In the genomic region with DNA sequence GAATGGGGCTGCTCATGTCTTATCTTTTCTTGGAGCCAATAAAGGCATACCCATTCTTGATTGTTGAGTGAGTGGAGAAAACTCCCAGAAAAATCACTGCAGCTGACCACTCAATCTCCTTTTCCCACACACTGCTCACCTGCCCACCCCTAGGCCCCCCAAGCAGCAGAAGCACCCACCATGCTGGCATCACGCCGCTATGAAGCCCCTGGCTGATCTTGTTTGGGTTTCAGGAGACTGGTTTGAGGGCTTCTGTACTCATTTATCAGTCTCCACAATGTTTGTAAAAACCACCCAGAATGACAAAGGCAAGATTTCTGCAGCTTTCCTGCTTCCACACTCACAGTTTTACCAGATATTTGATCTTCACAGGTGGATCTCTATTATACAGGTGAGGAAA, we compare ENCODE assay signal across 21 cellular contexts. TPM values are rescaled to one million over a fixed set of nuclear protein-coding genes. Genes with fewer than 3 reads are reported as not detected.
DNase-seq lines count a peak whose midpoint lies in the region; ATAC-seq and TF ChIP-seq lines count a peak whose summit lies in the region.
"Had no signal": no experiment of that assay in that cellular context is flagged by ENCODE, and none has a peak within 500 bp of the region (broad histone marks: within the 10 kb centered on the region; RNA-seq: fewer than 3 reads in every experiment).

No MANE protein-coding gene starts in this region.

- no peak for ATAC-seq in stimulated activated naive B cell treated with anti-CD40 and anti-IgM and Interleukin-4, amounts not matched to agents 10 μg/mL and 1 μg/mL and 100 μg/mL, for 72 hours (replicated peaks)
- no peak for ATAC-seq in HG03469 (IDR thresholded peaks at IDR 0.05; ENCODE audit: unreplicated experiment)
- no peak for ATAC-seq in HG02840 (IDR thresholded peaks at IDR 0.05; ENCODE audit: low FRiP score, unreplicated experiment)

- H3K27ac ChIP-seq in cardiac muscle cell (peak overlapping the region; percentile 78), left ventricle myocardium inferior (replicated peaks) (no peak overlapping the region)
- H3K27ac ChIP-seq: PC-9, right lobe of liver, tibial nerve had no signal

- no peaks in the 10 kb centered on the region for H3K9me3 ChIP-seq in cardiac muscle cell (ENCODE audit: low read depth)
- no peaks in the 10 kb centered on the region for H3K9me3 ChIP-seq in left ventricle myocardium inferior (replicated peaks)
- H3K9me3 ChIP-seq: right lobe of liver, SK-N-SH, tibial nerve had no signal

- TF ChIP-seq CTCF in cardiac muscle cell (IDR thresholded peaks at IDR 0.05; ENCODE audit: low read depth, low read length) = no peak
- TF ChIP-seq CTCF in left ventricle myocardium inferior (IDR thresholded peaks at IDR 0.05; ENCODE audit: borderline replicate concordance) = no peak
- TF ChIP-seq CTCF in brain (conservative IDR thresholded peaks at IDR 0.05) = no peak
- TF ChIP-seq CTCF in nephron (IDR thresholded peaks at IDR 0.05; ENCODE audit: unreplicated experiment in 3 of 3) = no peak

- H3K27me3 Mint-ChIP-seq in brain (peaks cover 3% of the 10 kb centered on the region), nephron (ENCODE audit: low read depth) (no peaks in the 10 kb centered on the region)
- H3K27me3 Mint-ChIP-seq in stimulated activated naive B cell treated with anti-CD40 and anti-IgM and Interleukin-4, amounts not matched to agents 10 μg/mL and 1 μg/mL and 100 μg/mL, for 72 hours = peaks cover 13 to 19% of the 10 kb centered on the region in 2 donors

- H3K4me3 Mint-ChIP-seq in brain = peak overlapping the region in 1 of 5 experiments; percentile 52
- no peak overlapping the region for H3K4me3 Mint-ChIP-seq in nephron
- H3K4me3 Mint-ChIP-seq in stimulated activated naive B cell treated with anti-CD40 and anti-IgM and Interleukin-4, amounts not matched to agents 10 μg/mL and 1 μg/mL and 100 μg/mL, for 72 hours = no peak overlapping the region
- H3K4me3 Mint-ChIP-seq: CD8-positive, alpha-beta T cell; dendritic cell treated with granulocyte-macrophage colony-stimulating factor and Interleukin-4, amounts not matched to agents 40 ng/mL and 50 ng/mL, for 4 days; H9; IgD-negative memory B cell had no signal

- H3K4me1 Mint-ChIP-seq in brain (peaks cover 82% of the 10 kb centered on the region), nephron (peaks cover 80% of the 10 kb centered on the region)
- H3K4me1 Mint-ChIP-seq in stimulated activated naive B cell treated with anti-CD40 and anti-IgM and Interleukin-4, amounts not matched to agents 10 μg/mL and 1 μg/mL and 100 μg/mL, for 72 hours = peaks cover 0 to 2% of the 10 kb centered on the region in 2 donors
- H3K4me1 Mint-ChIP-seq: IgD-negative memory B cell had no signal

- no peak for DNase-seq in cardiac muscle cell (ENCODE audit: low read depth in 1 of 2, low spot score in 1 of 2)
- no peak for DNase-seq in left ventricle myocardium inferior
- DNase-seq in stimulated activated naive B cell treated with anti-CD40 and anti-IgM and Interleukin-4, amounts not matched to agents 10 μg/mL and 1 μg/mL and 100 μg/mL, for 72 hours = no peak
- no peak for DNase-seq in DMS114 treated with DMSO at 0.1 percent for 48 hours (lab: John Stamatoyannopoulos, UW; ENCODE audit: unreplicated experiment)
- DNase-seq: NCI-H1436, NCI-H2081, NCI-H2227 treated with DMSO at 0.1 percent for 48 hours, NCI-H526, PC-9, SK-N-SH had no signal

- H3K4me3 ChIP-seq in cardiac muscle cell (no peak overlapping the region), left ventricle myocardium inferior (no peak overlapping the region)
- H3K4me3 ChIP-seq: lung, PC-9, right lobe of liver, tibial nerve had no signal

- intact Hi-C loops in left ventricle myocardium inferior (cut with micrococcal nuclease) = no loop called here

- peaks cover 0 to 2% (median 0%) of the 10 kb centered on the region in 5 experiments for H3K9me3 Mint-ChIP-seq in brain
- no peaks in the 10 kb centered on the region for H3K9me3 Mint-ChIP-seq in nephron
- no peaks in the 10 kb centered on the region for H3K9me3 Mint-ChIP-seq in stimulated activated naive B cell treated with anti-CD40 and anti-IgM and Interleukin-4, amounts not matched to agents 10 μg/mL and 1 μg/mL and 100 μg/mL, for 72 hours
- H3K9me3 Mint-ChIP-seq: CD8-positive, alpha-beta T cell; dendritic cell treated with granulocyte-macrophage colony-stimulating factor and Interleukin-4, amounts not matched to agents 40 ng/mL and 50 ng/mL, for 4 days; H9; IgD-negative memory B cell had no signal

- H3K36me3 ChIP-seq in cardiac muscle cell (no peaks in the 10 kb centered on the region), left ventricle myocardium inferior (no peaks in the 10 kb centered on the region)
- H3K36me3 ChIP-seq: right lobe of liver, tibial nerve had no signal

- H3K36me3 Mint-ChIP-seq in brain (no peaks in the 10 kb centered on the region), nephron (ENCODE audit: low read depth) (no peaks in the 10 kb centered on the region)
- no peaks in the 10 kb centered on the region for H3K36me3 Mint-ChIP-seq in stimulated activated naive B cell treated with anti-CD40 and anti-IgM and Interleukin-4, amounts not matched to agents 10 μg/mL and 1 μg/mL and 100 μg/mL, for 72 hours
- H3K36me3 Mint-ChIP-seq: CD8-positive, alpha-beta T cell had no signal

- peak overlapping the region; percentile 18 to 98 (median 91) for H3K27ac Mint-ChIP-seq in brain
- H3K27ac Mint-ChIP-seq in nephron = peak overlapping the region; percentile 80 to 97 (median 95)
- H3K27ac Mint-ChIP-seq in stimulated activated naive B cell treated with anti-CD40 and anti-IgM and Interleukin-4, amounts not matched to agents 10 μg/mL and 1 μg/mL and 100 μg/mL, for 72 hours = peak overlapping the region; percentile 66
- H3K27ac Mint-ChIP-seq: CD8-positive, alpha-beta T cell; dendritic cell treated with granulocyte-macrophage colony-stimulating factor and Interleukin-4, amounts not matched to agents 40 ng/mL and 50 ng/mL, for 4 days; IgD-negative memory B cell had no signal

- H3K4me1 ChIP-seq in cardiac muscle cell (ENCODE audit: low read depth) = peaks cover 40% of the 10 kb centered on the region
- H3K4me1 ChIP-seq in left ventricle myocardium inferior = peaks cover 32% of the 10 kb centered on the region
- H3K4me1 ChIP-seq: right lobe of liver had no signal

- H3K27me3 ChIP-seq in cardiac muscle cell (no peaks in the 10 kb centered on the region), left ventricle myocardium inferior (ENCODE audit: low read depth) (no peaks in the 10 kb centered on the region)
- H3K27me3 ChIP-seq: right lobe of liver, tibial nerve had no signal

RNA-seq across cellular contexts. Expression of a gene that starts 33.5 kb away (rescaled TPM):
- total RNA-seq in cardiac muscle cell (91.9 and 107 TPM in 2 replicates), left ventricle myocardium inferior (97.7 TPM)
- polyA plus RNA-seq in cardiac muscle cell (64.5 and 67.5 TPM in 2 replicates), brain (ENCODE audit: insufficient read depth, low read depth, low replicate concordance) (95.2 TPM)
